Comparison of ENCODE assay signal across 10 cellular contexts in genomic region chr11:76205252-76206076, GRCh38. TPM values are rescaled to one million over a fixed set of nuclear protein-coding genes. Genes with fewer than 3 reads are reported as not detected.
DNase-seq lines count a peak whose midpoint lies in the region; ATAC-seq, FAIRE-seq and TF ChIP-seq lines count a peak whose summit lies in the region.
"Had no signal": no experiment of that assay in that cellular context is flagged by ENCODE, and none has a peak within 500 bp of the region (broad histone marks: within the 10 kb centered on the region; RNA-seq: fewer than 3 reads in every experiment).

No MANE protein-coding gene starts in this region.

- TF ChIP-seq POLR2A in GM12878 (IDR thresholded peaks at IDR 0.05; ENCODE audit: low read depth, low read length) (no peak), upper lobe of left lung (IDR thresholded peaks at IDR 0.05) (no peak)

- SMC1A ChIA-PET in GM12878 (lab: Charles Lee; ENCODE audit: uncharacterized antibody, unreplicated experiment) = interaction anchor here (0.9 kb wide), 1 partner anchor 53 kb away, joined by 3 read pairs; no protein-coding TSS in a partner anchor

- dilution Hi-C loops in mammary epithelial cell (cut with HindIII; ENCODE audit: low sequenced_read_pairs) = no loop called here

- no peak overlapping the region for H3K27ac Mint-ChIP-seq in MCF 10A (ENCODE audit: low read depth, unreplicated experiment)
- no peak overlapping the region for H3K27ac Mint-ChIP-seq in mesothelial cell of epicardium

- TF ChIP-seq RAD21 in GM12878 (IDR thresholded peaks at IDR 0.05; ENCODE audit: insufficient read depth, low read depth, low read length) = no peak

- TF ChIP-seq CTCF in MCF 10A (IDR thresholded peaks at IDR 0.05; ENCODE audit: unreplicated experiment) (no peak), mammary epithelial cell (conservative IDR thresholded peaks at IDR 0.05 in 1 of 2, IDR thresholded peaks at IDR 0.05 in 1 of 2; ENCODE audit: extremely low read depth in 1 of 2, insufficient read depth in 1 of 2, low read depth in 1 of 2, low read length in 2 of 2) (no peak), GM12878 (IDR thresholded peaks at IDR 0.05 in 2 of 3, conservative IDR thresholded peaks at IDR 0.05 in 1 of 3; ENCODE audit: control insufficient read depth in 2 of 3, extremely low read depth in 1 of 3, insufficient read depth in 1 of 3, low read depth in 3 of 3, low read length in 3 of 3) (no peak), mesothelial cell of epicardium (IDR thresholded peaks at IDR 0.05; ENCODE audit: unreplicated experiment) (no peak), upper lobe of left lung (IDR thresholded peaks at IDR 0.05) (no peak)

- H3K36me3 Mint-ChIP-seq in MCF 10A (ENCODE audit: insufficient read depth, unreplicated experiment) = no peaks in the 10 kb centered on the region
- peaks cover 2% of the 10 kb centered on the region for H3K36me3 Mint-ChIP-seq in mesothelial cell of epicardium

- H3K36me3 ChIP-seq in mammary epithelial cell (ENCODE audit: insufficient read depth, low read length) (no peaks in the 10 kb centered on the region), GM12878 (ENCODE audit: control insufficient read depth in 2 of 2, insufficient read depth in 2 of 2, low read length in 1 of 2) (no peaks in the 10 kb centered on the region), upper lobe of left lung (no peaks in the 10 kb centered on the region)

- ATAC-seq in GM12878 (no peak), upper lobe of left lung (ENCODE audit: low FRiP score in 2 of 2) (no peak)

- H3K79me2 ChIP-seq in mammary epithelial cell (ENCODE audit: insufficient read depth, low read length) (no peaks in the 10 kb centered on the region), GM12878 (ENCODE audit: control insufficient read depth, insufficient read depth, low read length) (no peaks in the 10 kb centered on the region)

- intact Hi-C loops in MCF 10A (cut with micrococcal nuclease) (loop anchor here (2.0 kb wide), 1 partner anchor 309 kb away; no protein-coding TSS in a partner anchor), mammary epithelial cell (cut with micrococcal nuclease) (loop anchor here (2.0 kb wide), 2 partner anchors 53 to 309 kb away; no protein-coding TSS in a partner anchor), GM12878 (cut with micrococcal nuclease; ENCODE audit: unreplicated experiment) (loop anchor here (2.0 to 10.0 kb wide), 5 partner anchors 38 to 477 kb away; no protein-coding TSS in a partner anchor)

- H3K27me3 Mint-ChIP-seq in MCF 10A (ENCODE audit: insufficient read depth, unreplicated experiment) = no peaks in the 10 kb centered on the region
- peaks cover 51% of the 10 kb centered on the region for H3K27me3 Mint-ChIP-seq in mesothelial cell of epicardium (ENCODE audit: low read depth)

- 90% methylated on average over 14 of the region's 23 CpGs for WGBS in mammary epithelial cell (ENCODE audit: low coverage, missing lambda C conversion rate)
- 65% methylated on average over 22 of the region's 23 CpGs for WGBS in GM12878 (ENCODE audit: insufficient coverage, insufficient replicate concordance, low lambda C conversion rate, missing lambda C conversion rate)
- 46 to 58% methylated on average over 12 to 23 of the region's 23 CpGs for WGBS in upper lobe of left lung, 2 donors

- H3K27ac ChIP-seq in mammary epithelial cell (ENCODE audit: insufficient read depth, low read depth, low read length) (no peak overlapping the region), GM12878 (ENCODE audit: control insufficient read depth, insufficient read depth) (no peak overlapping the region), upper lobe of left lung (no peak overlapping the region)

- POLR2A ChIA-PET in MCF 10A (lab: Yijun Ruan, JAX) (no interaction called here), GM12878 (lab: Charles Lee) (no interaction called here)

- H3K4me2 ChIP-seq in mammary epithelial cell (ENCODE audit: insufficient read depth, low read depth, low read length) (no peak overlapping the region), GM12878 (ENCODE audit: control insufficient read depth, insufficient read depth) (peak overlapping the region; percentile 86; the same call in 1 of the 2 replicates)

- CTCF ChIA-PET in MCF 10A (lab: Yijun Ruan, JAX) = interaction anchor here (0.6 to 14.1 kb wide), 4 partner anchors 84 to 308 kb away, joined by 3 to 271 read pairs (median 3); no protein-coding TSS in a partner anchor
- CTCF ChIA-PET in mammary epithelial cell (lab: Charles Lee; ENCODE audit: low non-redundant PET) = no interaction called here
- CTCF ChIA-PET in GM12878 (lab: Yijun Ruan, JAX) = interaction anchor here (0.8 to 6.5 kb wide), 2 partner anchors 23 to 114 kb away, joined by 3 to 131 read pairs; no protein-coding TSS in a partner anchor

- TF ChIP-seq EP300 in GM12878 (IDR thresholded peaks at IDR 0.05; ENCODE audit: borderline replicate concordance in 1 of 2, control insufficient read depth in 1 of 2, low read depth in 2 of 2, low read length in 2 of 2) (no peak), upper lobe of left lung (IDR thresholded peaks at IDR 0.05) (no peak)

- H3K4me3 Mint-ChIP-seq in MCF 10A (ENCODE audit: unreplicated experiment) = peak overlapping the region; percentile 69
- H3K4me3 Mint-ChIP-seq in mesothelial cell of epicardium = peak overlapping the region; percentile 77

- BruUV-seq in MCF 10A (replicated peaks; lab: Mats Ljungman, UMichigan) = no TSS peak
- no TSS peak for BruUV-seq in mammary epithelial cell (replicated peaks; lab: Mats Ljungman, UMichigan)
- BruUV-seq in GM12878 (replicated peaks; lab: Mats Ljungman, UMichigan) = no TSS peak

- H3K9me3 ChIP-seq in mammary epithelial cell (replicated peaks; ENCODE audit: insufficient read depth, low read length) (no peaks in the 10 kb centered on the region), GM12878 (replicated peaks; ENCODE audit: control insufficient read depth, insufficient read depth, low read length) (no peaks in the 10 kb centered on the region), upper lobe of left lung (no peaks in the 10 kb centered on the region)

- no peaks in the 10 kb centered on the region for H3K9me3 Mint-ChIP-seq in MCF 10A (ENCODE audit: unreplicated experiment)
- no peaks in the 10 kb centered on the region for H3K9me3 Mint-ChIP-seq in mesothelial cell of epicardium

- in situ Hi-C loops in mammary epithelial cell (cut with MboI; ENCODE audit: low sequenced_read_pairs in 2 of 2) (loop anchor here in 1 of 2 donors (10.0 kb wide), 1 partner anchor 479 kb away; no protein-coding TSS in a partner anchor), GM12878 (cut with MboI) (no loop called here)

- DNase-seq in MCF 10A (ENCODE audit: unreplicated experiment) (no peak), mammary epithelial cell (no peak), GM12878 (ENCODE audit: low read depth, low spot score) (no peak), mesothelial cell of epicardium (ENCODE audit: low spot score in 2 of 2, unreplicated experiment in 2 of 2) (no peak), upper lobe of left lung (no peak), NOMO-1 treated with DMSO at 0.1 percent for 48 hours (lab: John Stamatoyannopoulos, UW; ENCODE audit: unreplicated experiment) (no peak), NOMO-1 (lab: John Stamatoyannopoulos, UW; ENCODE audit: unreplicated experiment in 2 of 2) (no peak), NCI-H2196 (lab: John Stamatoyannopoulos, UW; ENCODE audit: unreplicated experiment) (no peak)

- no peak for FAIRE-seq in GM12878 (lab: Jason Lieb, UNC)
- FAIRE-seq: endothelial cell of umbilical vein, RCC 7860 had no signal

- H3K4me1 ChIP-seq in mammary epithelial cell (ENCODE audit: insufficient read depth, low read length) (peaks cover 36% of the 10 kb centered on the region), GM12878 (ENCODE audit: control insufficient read depth, insufficient read depth, low read length) (peaks cover 17% of the 10 kb centered on the region), upper lobe of left lung (peaks cover 46 to 52% (median 49%) of the 10 kb centered on the region in 4 donors)

- H2AFZ ChIP-seq in mammary epithelial cell (ENCODE audit: low read depth, low read length) (no peak overlapping the region), GM12878 (ENCODE audit: control insufficient read depth, low read depth, low read length) (no peak overlapping the region)

- RAD21 ChIA-PET in GM12878 (lab: Charles Lee; ENCODE audit: unreplicated experiment) = interaction anchor here (0.9 to 6.6 kb wide), 2 partner anchors 115 to 308 kb away, joined by 3 to 147 read pairs; no protein-coding TSS in a partner anchor

- H4K20me1 ChIP-seq in mammary epithelial cell (ENCODE audit: insufficient read depth, low read length) (no peaks in the 10 kb centered on the region), GM12878 (ENCODE audit: control insufficient read depth, insufficient read depth) (peaks cover 2% of the 10 kb centered on the region; the same call in 1 of the 2 replicates)

- H3K9ac ChIP-seq in mammary epithelial cell (ENCODE audit: insufficient read depth, low read length) (no peak overlapping the region), GM12878 (ENCODE audit: control insufficient read depth, insufficient read depth, low read length) (no peak overlapping the region)

- H3K27me3 ChIP-seq in mammary epithelial cell (ENCODE audit: insufficient read depth, low read length) (peaks cover 28% of the 10 kb centered on the region), GM12878 (replicated peaks in 1 of 2; ENCODE audit: control insufficient read depth in 2 of 2, insufficient read depth in 2 of 2, low read length in 1 of 2) (peaks cover 24 to 34% of the 10 kb centered on the region in 2 experiments), upper lobe of left lung (peaks cover 0 to 35% (median 12%) of the 10 kb centered on the region in 4 donors)

- H3K4me3 ChIP-seq in mammary epithelial cell (replicated peaks in 1 of 3; ENCODE audit: insufficient read depth in 1 of 3, low read depth in 2 of 3, low read length in 3 of 3) = no peak overlapping the region
- no peak overlapping the region for H3K4me3 ChIP-seq in GM12878
- H3K4me3 ChIP-seq in upper lobe of left lung = peak overlapping the region in 3 of 4 donors; percentile 46 to 60 (median 54)

- H3K4me1 Mint-ChIP-seq in MCF 10A (ENCODE audit: insufficient read depth, unreplicated experiment) = no peaks in the 10 kb centered on the region
- H3K4me1 Mint-ChIP-seq in mesothelial cell of epicardium = peaks cover 25% of the 10 kb centered on the region

RNA-seq across cellular contexts. Expression of gene WNT11, which starts 0.8 kb away (rescaled TPM):
- total RNA-seq in MCF 10A (2022) = not detected in 2 replicates
- total RNA-seq in mammary epithelial cell = under 1 TPM in 1 of 2 donors, not detected in 1; 0.17 TPM
- not detected for polyA plus RNA-seq in mammary epithelial cell
- not detected for polyA minus RNA-seq in mammary epithelial cell
- not detected in 2 replicates for total RNA-seq in GM12878 (2013; cell fraction: nucleolus; rRNA removed)
- total RNA-seq in GM12878 (2014; rRNA removed) = not detected in 2 replicates
- not detected in 2 replicates for total RNA-seq in GM12878 (2014; rRNA removed; fragmentation: Illumina TruSeq; extraction: Trizol)
- not detected in 2 replicates for total RNA-seq in GM12878 (2021)
- 0.17 TPM for polyA plus RNA-seq in GM12878 (2011; ENCODE audit: low read depth)
- 0.05 TPM in 1 of 2 replicates, not detected in the other for polyA plus RNA-seq in GM12878 (2011; rRNA removed)
- 0.03 TPM in 1 of 2 replicates, not detected in the other for polyA plus RNA-seq in GM12878 (2011; cell fraction: cytosol; rRNA removed)
- polyA plus RNA-seq in GM12878 (2011; cell fraction: nucleus; rRNA removed) = 0.15 TPM in 1 of 2 replicates, not detected in the other
- polyA plus RNA-seq in GM12878 (2012) = 0.27 TPM in 1 of 2 replicates, not detected in the other
- polyA plus RNA-seq in GM12878 (2014; fragmentation: Illumina TruSeq; extraction: Trizol) = not detected in 2 replicates
- not detected for polyA plus RNA-seq in GM12878 (2014; fragmentation: Nextera tagmentation; extraction: Ambion mirVana)
- 0.53 TPM in 1 of 2 replicates, not detected in the other for polyA plus RNA-seq in GM12878 (2014; rRNA removed)
- polyA plus RNA-seq in GM12878 (2016; fragmentation: Nextera tagmentation; extraction: Ambion mirVana) = under 1 TPM in 1 of 2 experiments, not detected in 1; 0.19 TPM
- not detected in 2 replicates for polyA minus RNA-seq in GM12878 (2011; rRNA and poly(A)+ RNA removed)
- not detected in 2 replicates for polyA minus RNA-seq in GM12878 (2011; cell fraction: cytosol; rRNA and poly(A)+ RNA removed)
- polyA minus RNA-seq in GM12878 (2011; cell fraction: nucleus; rRNA and poly(A)+ RNA removed) = not detected in 2 replicates
- 22.5 to 24.1 TPM (median 22.8 TPM) in 3 replicates for total RNA-seq in mesothelial cell of epicardium
- 10 to 100 TPM in 1 of 6 donors, 1 to 10 TPM in 5; 1.7 to 12.9 (median 4.1) TPM for total RNA-seq in upper lobe of left lung
- total RNA-seq: endothelial cell of umbilical vein had no signal
- polyA plus RNA-seq: endothelial cell of umbilical vein had no signal

Comparison
In these comparisons a context has a peak if more than half of its experiments do, and no peak if none do; other contexts are left out.
1. H3K4me3 ChIP-seq: peak in upper lobe of left lung (3 of 4); none in mammary epithelial cell (0 of 3) and GM12878 (single experiment).